In the genomic region with DNA sequence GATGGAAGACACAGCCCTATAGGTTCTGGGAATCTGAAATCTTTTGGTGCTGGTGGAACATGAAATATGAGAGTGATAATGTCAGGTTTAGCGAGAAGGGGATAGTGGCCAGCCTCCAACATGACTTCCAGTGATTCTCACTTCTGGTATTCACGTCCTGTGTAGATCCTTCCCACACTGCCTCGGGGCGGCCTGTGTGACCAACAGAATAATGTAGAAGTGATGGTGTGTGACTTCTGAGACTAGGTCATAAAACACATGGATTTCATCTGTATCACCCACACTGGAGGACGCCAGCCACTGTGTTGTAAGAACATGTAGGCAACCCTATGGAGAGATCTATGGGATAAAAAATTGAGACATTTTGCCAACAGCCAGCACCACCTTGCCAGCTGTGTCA, we compare ENCODE assay signal across 19 cellular contexts. TPM values are rescaled to one million over a fixed set of nuclear protein-coding genes. Genes with fewer than 3 reads are reported as not detected.
A peak's percentile ranks its signal among the peaks of the same experiment; 100 is the strongest.
DNase-seq lines count a peak whose midpoint lies in the region; ATAC-seq and TF ChIP-seq lines count a peak whose summit lies in the region.
"Had no signal": no experiment of that assay in that cellular context is flagged by ENCODE, and none has a peak within 500 bp of the region (broad histone marks: within the 10 kb centered on the region; RNA-seq: fewer than 3 reads in every experiment).

No MANE protein-coding gene starts in this region.

- no peaks in the 10 kb centered on the region for H3K9me2 ChIP-seq in PC-3 (replicated peaks; ENCODE audit: low read length)

- H3K4me1 ChIP-seq in PC-3 (ENCODE audit: insufficient read depth, low read length) = peaks cover 33% of the 10 kb centered on the region
- H3K4me1 ChIP-seq: SJSA1 had no signal

- H3K79me2 ChIP-seq in PC-3 (ENCODE audit: low read length) = no peaks in the 10 kb centered on the region

- no peak overlapping the region for H3K27ac ChIP-seq in PC-3 (ENCODE audit: low read length)
- H3K27ac ChIP-seq: SJSA1 had no signal

- intact Hi-C loops in PC-3 (cut with micrococcal nuclease) = no loop called here
- intact Hi-C loops in posterior vena cava (cut with DNase I) = no loop called here

- no peaks in the 10 kb centered on the region for H3K27me3 ChIP-seq in PC-3 (ENCODE audit: low read length)
- H3K27me3 ChIP-seq: SJSA1 had no signal

- H4K20me1 ChIP-seq in PC-3 (ENCODE audit: low read length) = no peaks in the 10 kb centered on the region

- DNase-seq in AG09309 (ENCODE audit: low read depth) = peak; percentile 20
- DNase-seq in ELR (ENCODE audit: low read depth) = peak; percentile 76
- peak; percentile 49 for DNase-seq in PC-3
- DNase-seq in foreskin fibroblast = peak; percentile 73 to 93
- no peak for DNase-seq in HuH-7 (ENCODE audit: low spot score)
- DNase-seq in posterior vena cava (ENCODE audit: low spot score) = no peak
- no peak for DNase-seq in hypothalamus (lab: John Stamatoyannopoulos, UW)
- DNase-seq: COR-L47; Kasumi-1; MV-4-11; NCI-H1417 treated with DMSO at 0.1 percent for 48 hours; NCI-H2029; NCI-H2171 treated with DMSO at 0.1 percent for 48 hours; NCI-H446 treated with DMSO at 0.1 percent for 48 hours; NK-92 treated with Interleukin-12 subunit alpha and Interleukin-12 subunit beta, amount 100 ng/mL, for 24 hours; OCI-M1; SW 1271 had no signal

- no peak for ATAC-seq in PC-3
- ATAC-seq: GM12878 had no signal

- no peaks in the 10 kb centered on the region for H3K9me3 ChIP-seq in PC-3 (ENCODE audit: low read length)
- H3K9me3 ChIP-seq: SJSA1 had no signal

- no peak overlapping the region for H2AFZ ChIP-seq in PC-3 (ENCODE audit: low read length)

- CTCF ChIA-PET in PC-3 (lab: Charles Lee) = no interaction called here

- TF ChIP-seq CTCF in AG09309 (IDR thresholded peaks at IDR 0.05; ENCODE audit: control insufficient read depth, insufficient read depth, low read depth, low read length, missing control alignments) (no peak), PC-3 (conservative IDR thresholded peaks at IDR 0.05; ENCODE audit: low read depth, low read length) (no peak), foreskin fibroblast (IDR thresholded peaks at IDR 0.05; ENCODE audit: low read depth, low read length) (no peak)

- H3F3A ChIP-seq in PC-3 (ENCODE audit: low read length, unreplicated experiment) = no peaks in the 10 kb centered on the region

- H3K4me2 ChIP-seq in PC-3 (ENCODE audit: low read length) = no peak overlapping the region

- H3K4me3 ChIP-seq in AG09309 (ENCODE audit: control insufficient read depth, low read depth, low read length) (no peak overlapping the region), PC-3 (ENCODE audit: low read length) (no peak overlapping the region), foreskin fibroblast (ENCODE audit: low read depth in 1 of 2, low read length in 2 of 2) (no peak overlapping the region)
- H3K4me3 ChIP-seq: GM12878, SJSA1 had no signal

- POLR2A ChIA-PET in PC-3 (lab: Charles Lee; ENCODE audit: unreplicated experiment) = no interaction called here

- no TSS peak for BruUV-seq in PC-3 (replicated peaks; lab: Mats Ljungman, UMichigan)

- no peak overlapping the region for H3K9ac ChIP-seq in PC-3 (ENCODE audit: low read length)

- H3K36me3 ChIP-seq in PC-3 (ENCODE audit: low read depth, low read length) = no peaks in the 10 kb centered on the region
- H3K36me3 ChIP-seq: SJSA1 had no signal

RNA-seq across cellular contexts. Expression of a gene that starts 25.6 kb away (rescaled TPM):
- 7.9 and 8.6 TPM in 2 replicates for total RNA-seq in PC-3 (2014; rRNA removed)
- total RNA-seq in posterior vena cava = 10 to 100 TPM; 15.8 to 30.9 TPM

Comparison
In these comparisons a context has a peak if more than half of its experiments do, and no peak if none do; other contexts are left out.
1. DNase-seq: peak in AG09309 (single experiment), ELR (single experiment), PC-3 (single experiment) and foreskin fibroblast (2 of 2); none in HuH-7 (single experiment), posterior vena cava (single experiment) and hypothalamus (0 of 51).